In genomic region chr12:42587564-42588307, GRCh38 we compare ENCODE assay signal across 11 cellular contexts. TPM values are rescaled to one million over a fixed set of nuclear protein-coding genes. Genes with fewer than 3 reads are reported as not detected.
A peak's percentile ranks its signal among the peaks of the same experiment; 100 is the strongest.
DNase-seq lines count a peak whose midpoint lies in the region; ATAC-seq, FAIRE-seq and TF ChIP-seq lines count a peak whose summit lies in the region.
"Had no signal": no experiment of that assay in that cellular context is flagged by ENCODE, and none has a peak within 500 bp of the region (broad histone marks: within the 10 kb centered on the region; RNA-seq: fewer than 3 reads in every experiment).

No MANE protein-coding gene starts in this region.

- H3K27me3 ChIP-seq in HUES64 (ENCODE audit: insufficient read depth, low read length) (peaks cover 50% of the 10 kb centered on the region), iPS-20b (ENCODE audit: insufficient read depth, low read length) (peaks cover 46% of the 10 kb centered on the region), stomach (peaks cover 0 to 28% (median 5%) of the 10 kb centered on the region in 3 donors)

- TF ChIP-seq EP300 in stomach (IDR thresholded peaks at IDR 0.05): no peak

- peak; percentile 52 for DNase-seq in amniotic epithelial cell (ENCODE audit: low read depth)
- DNase-seq in stomach: no peak
- DNase-seq in NCI-H526 treated with DMSO at 0.1 percent for 48 hours (lab: John Stamatoyannopoulos, UW): no peak
- DNase-seq in frontal cortex (ENCODE audit: low spot score in 2 of 2): no peak
- DNase-seq: natural killer cell, NCI-H2171 had no signal

- TF ChIP-seq POLR2A in stomach (IDR thresholded peaks at IDR 0.05): no peak

- H3K4me3 ChIP-seq in HUES64 (ENCODE audit: low read length): peak overlapping the region; percentile 79
- peak overlapping the region; percentile 78; the same call in 1 of the 2 replicates for H3K4me3 ChIP-seq in iPS-20b (ENCODE audit: low read length)
- H3K4me3 ChIP-seq in stomach: peak overlapping the region; percentile 64 to 98 (median 80)

- H3K9ac ChIP-seq in HUES64 (ENCODE audit: low read depth, low read length) (no peak overlapping the region), iPS-20b (ENCODE audit: low read depth, low read length) (no peak overlapping the region)

- intact Hi-C loops in stomach (cut with DNase I; ENCODE audit: low total_unique reads): no loop called here

- no peaks in the 10 kb centered on the region for H3K36me3 ChIP-seq in HUES64 (ENCODE audit: insufficient read depth, low read length)
- H3K36me3 ChIP-seq in iPS-20b (ENCODE audit: insufficient read depth, low read depth, low read length): no peaks in the 10 kb centered on the region
- H3K36me3 ChIP-seq in stomach: no peaks in the 10 kb centered on the region

- H3K9me3 ChIP-seq in HUES64 (ENCODE audit: insufficient read depth, low read depth, low read length) (no peaks in the 10 kb centered on the region), iPS-20b (ENCODE audit: insufficient read depth, low read depth, low read length) (no peaks in the 10 kb centered on the region), stomach (no peaks in the 10 kb centered on the region)

- WGBS in HUES64: 76% methylated on average over 7 of the region's 7 CpGs
- 43 to 60% (median 46%) methylated on average over 7 of the region's 7 CpGs for WGBS in stomach, 5 donors

- FAIRE-seq in frontal cortex (lab: Jason Lieb, UNC): no peak
- FAIRE-seq: GM18507 had no signal

- ATAC-seq in GM19452 (IDR thresholded peaks at IDR 0.05; ENCODE audit: unreplicated experiment) (no peak), HG02642 (IDR thresholded peaks at IDR 0.05; ENCODE audit: poor library complexity, unreplicated experiment) (no peak)
- ATAC-seq: natural killer cell had no signal

- peaks cover 11% of the 10 kb centered on the region; the same call in 1 of the 2 replicates for H3K4me1 ChIP-seq in HUES64 (ENCODE audit: insufficient read depth, low read length)
- H3K4me1 ChIP-seq in iPS-20b (ENCODE audit: insufficient read depth, low read length): peaks cover 6% of the 10 kb centered on the region
- H3K4me1 ChIP-seq in stomach: peaks cover 19 to 69% (median 44%) of the 10 kb centered on the region in 4 donors

- H3K27ac ChIP-seq in HUES64 (ENCODE audit: low read depth, low read length): no peak overlapping the region
- no peak overlapping the region for H3K27ac ChIP-seq in iPS-20b (ENCODE audit: low read length)
- H3K27ac ChIP-seq in stomach: peak overlapping the region in 3 of 5 donors; percentile 15 to 78 (median 73)

- TF ChIP-seq CTCF in stomach (IDR thresholded peaks at IDR 0.05): no peak

RNA-seq across cellular contexts. Expression of gene PRICKLE1, which starts 1.8 kb away (rescaled TPM):
- 19.5 TPM for polyA plus RNA-seq in HUES64 (2013, experiment 1 of 2)
- 16.2 TPM for polyA plus RNA-seq in HUES64 (2013, experiment 2 of 2)
- total RNA-seq in stomach: 10 to 100 TPM in 2 of 5 donors, 1 to 10 TPM in 3; 2.2 to 15.1 (median 2.9) TPM
- 1 to 10 TPM in 2 of 3 donors, under 1 TPM in 1; 0.80 to 8.1 (median 2.3) TPM for polyA plus RNA-seq in stomach
- total RNA-seq in frontal cortex: 8.6 TPM

Comparison
In these comparisons a context has a peak if more than half of its experiments do, and no peak if none do; other contexts are left out.
1. H3K27ac ChIP-seq: peak in stomach (3 of 5); none in HUES64 (single experiment) and iPS-20b (single experiment).
2. Peak in every context shown above with its lines, with median percentiles within 50 percentile points of each other: H3K4me3 ChIP-seq.